ENCODE assay signal across 9 cellular contexts in genomic region chr5:73499756-73500155, GRCh38. TPM values are rescaled to one million over a fixed set of nuclear protein-coding genes. Genes with fewer than 3 reads are reported as not detected.
DNase-seq lines count a peak whose midpoint lies in the region; ATAC-seq and TF ChIP-seq lines count a peak whose summit lies in the region.
"Had no signal": no experiment of that assay in that cellular context is flagged by ENCODE, and none has a peak within 500 bp of the region (broad histone marks: within the 10 kb centered on the region; RNA-seq: fewer than 3 reads in every experiment).

No MANE protein-coding gene starts in this region.

- 66 to 81% methylated on average over 2 of the region's 2 CpGs for WGBS in body of pancreas, 2 donors

- TF ChIP-seq POLR2A in body of pancreas (IDR thresholded peaks at IDR 0.05): no peak

- peak overlapping the region; percentile 83 for H3K4me3 ChIP-seq in Loucy (ENCODE audit: low read length, poor library complexity, severe bottlenecking)
- H3K4me3 ChIP-seq in body of pancreas: no peak overlapping the region

- H3K9me2 ChIP-seq in Loucy (replicated peaks; ENCODE audit: low read depth, low read length): no peaks in the 10 kb centered on the region

- H3K36me3 ChIP-seq in Loucy (ENCODE audit: insufficient read depth, low read length): peaks cover 31% of the 10 kb centered on the region
- peaks cover 14 to 21% of the 10 kb centered on the region in 2 donors for H3K36me3 ChIP-seq in body of pancreas (replicated peaks in 1 of 2; ENCODE audit: insufficient read depth in 1 of 2, low read depth in 2 of 2)

- H3K27ac ChIP-seq in body of pancreas: no peak overlapping the region

- peak overlapping the region in 1 of 7 donors; percentile 30 for H3K27ac Mint-ChIP-seq in CD14-positive monocyte
- peak overlapping the region; percentile 99 for H3K27ac Mint-ChIP-seq in dendritic cell treated with granulocyte-macrophage colony-stimulating factor and Interleukin-4, amounts not matched to agents 40 ng/mL and 50 ng/mL, for 4 days
- peak overlapping the region; percentile 97 to 98 for H3K27ac Mint-ChIP-seq in natural killer cell treated with Interleukin-12 subunit alpha and Interleukin-12 subunit beta and Interleukin-15 and Interleukin-18, amount 100 ng/mL, for 72 hours

- peaks cover 44% of the 10 kb centered on the region for H3K4me1 ChIP-seq in Loucy (ENCODE audit: insufficient read depth, low read length, poor library complexity, severe bottlenecking)
- H3K4me1 ChIP-seq in body of pancreas: peaks cover 29% of the 10 kb centered on the region

- peaks cover 26% of the 10 kb centered on the region for H3K4me1 Mint-ChIP-seq in CD14-positive monocyte
- peaks cover 31% of the 10 kb centered on the region for H3K4me1 Mint-ChIP-seq in dendritic cell treated with granulocyte-macrophage colony-stimulating factor and Interleukin-4, amounts not matched to agents 40 ng/mL and 50 ng/mL, for 4 days (ENCODE audit: low read depth)
- peaks cover 27 to 28% of the 10 kb centered on the region in 2 donors for H3K4me1 Mint-ChIP-seq in natural killer cell treated with Interleukin-12 subunit alpha and Interleukin-12 subunit beta and Interleukin-15 and Interleukin-18, amount 100 ng/mL, for 72 hours (ENCODE audit: low read depth in 2 of 2)

- H3K27me3 ChIP-seq in Loucy (ENCODE audit: insufficient read depth, low read length, poor library complexity, severe bottlenecking) (peaks cover 4% of the 10 kb centered on the region), body of pancreas (no peaks in the 10 kb centered on the region)

- peaks cover 66% of the 10 kb centered on the region for H3K79me2 ChIP-seq in Loucy (ENCODE audit: insufficient read depth, low read length)

- DNase-seq in CD14-positive monocyte (ENCODE audit: low spot score): no peak
- DNase-seq in natural killer cell treated with Interleukin-12 subunit alpha and Interleukin-12 subunit beta and Interleukin-15 and Interleukin-18, amount 100 ng/mL, for 72 hours (ENCODE audit: low spot score): no peak
- DNase-seq in NAMALWA (ENCODE audit: low spot score): no peak
- DNase-seq in body of pancreas: no peak
- DNase-seq in AML-193 (lab: John Stamatoyannopoulos, UW): no peak
- DNase-seq: SHP77 treated with DMSO at 0.1 percent for 48 hours had no signal

- H3K9ac ChIP-seq in Loucy (ENCODE audit: low read depth, low read length, poor library complexity, severe bottlenecking): peak overlapping the region; percentile 92

- H2AFZ ChIP-seq in Loucy (ENCODE audit: low read length): no peak overlapping the region

- intact Hi-C loops in CD14-positive monocyte (cut with micrococcal nuclease) (loop anchor here in 1 of 2 donors (5.0 to 10.0 kb wide), 2 partner anchors 68 to 685 kb away; partner anchors contain the start of genes ANKRA2, TNPO1 and UTP15), body of pancreas (cut with DNase I) (no loop called here)
- intact Hi-C loops in dendritic cell treated with granulocyte-macrophage colony-stimulating factor and Interleukin-4, amounts not matched to agents 40 ng/mL and 50 ng/mL, for 4 days (cut with micrococcal nuclease): no loop called here

- no peak for ATAC-seq in natural killer cell treated with Interleukin-12 subunit alpha and Interleukin-12 subunit beta and Interleukin-15 and Interleukin-18, amount 100 ng/mL, for 72 hours
- ATAC-seq in body of pancreas (no peak), HG03378 (IDR thresholded peaks at IDR 0.05; ENCODE audit: unreplicated experiment) (no peak)

- no peaks in the 10 kb centered on the region for H3K9me3 ChIP-seq in Loucy (ENCODE audit: insufficient read depth, low read depth, low read length)
- H3K9me3 ChIP-seq in body of pancreas: no peaks in the 10 kb centered on the region

- H3F3A ChIP-seq in Loucy (ENCODE audit: low read depth): no peaks in the 10 kb centered on the region

- TF ChIP-seq CTCF in CD14-positive monocyte (IDR thresholded peaks at IDR 0.05) (no peak), Loucy (conservative IDR thresholded peaks at IDR 0.05; ENCODE audit: low read length) (no peak), body of pancreas (IDR thresholded peaks at IDR 0.05) (no peak)

- peak overlapping the region; percentile 91 for H3K4me2 ChIP-seq in Loucy (ENCODE audit: low read depth, low read length, poor library complexity, severe bottlenecking)

- no peaks in the 10 kb centered on the region for H3K9me3 Mint-ChIP-seq in CD14-positive monocyte
- H3K9me3 Mint-ChIP-seq in dendritic cell treated with granulocyte-macrophage colony-stimulating factor and Interleukin-4, amounts not matched to agents 40 ng/mL and 50 ng/mL, for 4 days: no peaks in the 10 kb centered on the region
- H3K9me3 Mint-ChIP-seq in natural killer cell treated with Interleukin-12 subunit alpha and Interleukin-12 subunit beta and Interleukin-15 and Interleukin-18, amount 100 ng/mL, for 72 hours: no peaks in the 10 kb centered on the region

- peaks cover 61% of the 10 kb centered on the region for H4K20me1 ChIP-seq in Loucy (ENCODE audit: insufficient read depth, low read length, poor library complexity, severe bottlenecking)

- H3K27me3 Mint-ChIP-seq in CD14-positive monocyte (ENCODE audit: low read depth in 3 of 3): peaks cover 4 to 7% (median 5%) of the 10 kb centered on the region in 3 donors
- H3K27me3 Mint-ChIP-seq in dendritic cell treated with granulocyte-macrophage colony-stimulating factor and Interleukin-4, amounts not matched to agents 40 ng/mL and 50 ng/mL, for 4 days: peaks cover 5% of the 10 kb centered on the region
- H3K27me3 Mint-ChIP-seq in natural killer cell treated with Interleukin-12 subunit alpha and Interleukin-12 subunit beta and Interleukin-15 and Interleukin-18, amount 100 ng/mL, for 72 hours: peaks cover 0 to 3% of the 10 kb centered on the region in 2 donors

- H3K36me3 Mint-ChIP-seq in CD14-positive monocyte: peaks cover 46 to 51% of the 10 kb centered on the region in 2 donors
- peaks cover 68% of the 10 kb centered on the region for H3K36me3 Mint-ChIP-seq in dendritic cell treated with granulocyte-macrophage colony-stimulating factor and Interleukin-4, amounts not matched to agents 40 ng/mL and 50 ng/mL, for 4 days (ENCODE audit: low read depth)
- H3K36me3 Mint-ChIP-seq in natural killer cell treated with Interleukin-12 subunit alpha and Interleukin-12 subunit beta and Interleukin-15 and Interleukin-18, amount 100 ng/mL, for 72 hours: peaks cover 36% of the 10 kb centered on the region

- peak overlapping the region; percentile 89 to 96 for H3K4me3 Mint-ChIP-seq in CD14-positive monocyte
- H3K4me3 Mint-ChIP-seq in dendritic cell treated with granulocyte-macrophage colony-stimulating factor and Interleukin-4, amounts not matched to agents 40 ng/mL and 50 ng/mL, for 4 days: peak overlapping the region; percentile 95
- H3K4me3 Mint-ChIP-seq in natural killer cell treated with Interleukin-12 subunit alpha and Interleukin-12 subunit beta and Interleukin-15 and Interleukin-18, amount 100 ng/mL, for 72 hours: peak overlapping the region; percentile 95

RNA-seq across cellular contexts. Expression of gene BTF3, which starts 1.5 kb away (rescaled TPM):
- polyA plus RNA-seq in CD14-positive monocyte: 100 to 1,000 TPM; 512 to 559 TPM
- total RNA-seq in natural killer cell treated with Interleukin-12 subunit alpha and Interleukin-12 subunit beta and Interleukin-15 and Interleukin-18, amount 100 ng/mL, for 72 hours: 100 to 1,000 TPM; 426 to 537 TPM
- 100 to 1,000 TPM; 147 to 346 TPM for total RNA-seq in body of pancreas

RNA-seq across cellular contexts. Expression of gene FOXD1, which starts 51.2 kb away (rescaled TPM):
- not detected for polyA plus RNA-seq in CD14-positive monocyte
- total RNA-seq in natural killer cell treated with Interleukin-12 subunit alpha and Interleukin-12 subunit beta and Interleukin-15 and Interleukin-18, amount 100 ng/mL, for 72 hours: 1 to 10 TPM; 1.5 to 2.0 TPM
- not detected for total RNA-seq in body of pancreas
